ENCODE assay signal across 16 cellular contexts in the genomic region with DNA sequence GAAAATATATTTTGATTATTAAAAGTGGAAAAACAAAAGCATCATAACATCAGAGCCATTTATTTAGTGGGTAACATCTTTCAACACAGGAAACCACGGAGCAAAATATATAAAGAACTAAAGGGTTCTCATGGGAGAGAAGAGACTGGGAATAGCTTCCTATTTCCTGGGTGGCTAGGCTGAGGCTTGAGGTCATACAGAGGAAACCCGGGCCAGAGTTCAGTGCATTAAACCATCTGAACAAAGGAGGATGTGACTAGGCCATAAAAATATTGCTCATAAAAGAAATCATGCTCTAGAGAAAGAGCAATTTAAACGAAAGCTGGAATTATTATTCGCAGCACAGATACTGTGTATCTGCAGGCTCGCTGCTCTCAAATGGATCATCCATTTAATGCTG.
DNase-seq lines count a peak whose midpoint lies in the region; ATAC-seq and TF ChIP-seq lines count a peak whose summit lies in the region.
"Had no signal": no experiment of that assay in that cellular context is flagged by ENCODE, and none has a peak within 500 bp of the region (broad histone marks: within the 10 kb centered on the region; RNA-seq: fewer than 3 reads in every experiment).

No MANE protein-coding gene starts in this region.

- BruUV-seq in PC-3 (replicated peaks; lab: Mats Ljungman, UMichigan), result no TSS peak

- H3K36me3 ChIP-seq in BLaER1 (0 out of 2 replicates have a peak, but pooled peaks cover 25% of the 10 kb centered on the region), PC-3 (ENCODE audit: low read depth, low read length) (no peaks in the 10 kb centered on the region), mucosa of descending colon (ENCODE audit: low read depth) (no peaks in the 10 kb centered on the region)

- no peaks in the 10 kb centered on the region for H3K9me3 ChIP-seq in BLaER1
- no peaks in the 10 kb centered on the region for H3K9me3 ChIP-seq in PC-3 (ENCODE audit: low read length)
- no peaks in the 10 kb centered on the region for H3K9me3 ChIP-seq in mucosa of descending colon

- H3K4me3 ChIP-seq in BLaER1 (no peak overlapping the region), PC-3 (ENCODE audit: low read length) (no peak overlapping the region), mucosa of descending colon (no peak overlapping the region)
- H3K4me3 ChIP-seq: GM23248 had no signal

- H3K4me1 ChIP-seq in BLaER1, result peaks cover 91% of the 10 kb centered on the region
- H3K4me1 ChIP-seq in PC-3 (ENCODE audit: insufficient read depth, low read length), result peaks cover 12% of the 10 kb centered on the region; the same call in 1 of the 2 replicates
- H3K4me1 ChIP-seq in mucosa of descending colon (ENCODE audit: low read depth), result no peaks in the 10 kb centered on the region

- TF ChIP-seq CTCF in PC-3 (conservative IDR thresholded peaks at IDR 0.05; ENCODE audit: low read depth, low read length) (no peak), mucosa of descending colon (IDR thresholded peaks at IDR 0.05) (no peak)

- POLR2A ChIA-PET in PC-3 (lab: Charles Lee; ENCODE audit: unreplicated experiment), result no interaction called here

- H4K20me1 ChIP-seq in BLaER1 (peaks cover 95% of the 10 kb centered on the region), PC-3 (ENCODE audit: low read length) (no peaks in the 10 kb centered on the region)

- H3K79me2 ChIP-seq in PC-3 (ENCODE audit: low read length), result no peaks in the 10 kb centered on the region

- H3K9me2 ChIP-seq in PC-3 (replicated peaks; ENCODE audit: low read length), result no peaks in the 10 kb centered on the region

- no peak overlapping the region for H2AFZ ChIP-seq in PC-3 (ENCODE audit: low read length)
- H2AFZ ChIP-seq: GM23248 had no signal

- H3K9ac ChIP-seq in BLaER1 (peak overlapping the region; percentile 30; the same call in 1 of the 2 replicates), PC-3 (ENCODE audit: low read length) (no peak overlapping the region)
- H3K9ac ChIP-seq: GM23248 had no signal

- H3K27ac ChIP-seq in BLaER1 (0 out of 2 replicates have a peak overlapping the region, but pooled peaks have one; percentile 51), PC-3 (ENCODE audit: low read length) (no peak overlapping the region)
- H3K27ac ChIP-seq: 22Rv1, GM23248 had no signal

- H3K4me2 ChIP-seq in BLaER1 (peak overlapping the region; percentile 75), PC-3 (ENCODE audit: low read length) (no peak overlapping the region)

- ATAC-seq in Right ventricle myocardium superior (ENCODE audit: poor library complexity) (peak; percentile 45), Right ventricle myocardium inferior (no peak), PC-3 (peak; percentile 42; the same call in 1 of the 2 replicates), mucosa of descending colon (peak; percentile 87), HG02588 (IDR thresholded peaks at IDR 0.05; ENCODE audit: unreplicated experiment) (no peak)
- ATAC-seq: HCT116, HepG2 had no signal

- CTCF ChIA-PET in PC-3 (lab: Charles Lee), result no interaction called here

- DNase-seq in Right ventricle myocardium superior (no peak), Right ventricle myocardium inferior (ENCODE audit: missing footprints) (no peak), PC-3 (peak; percentile 4), mucosa of descending colon (peak in 1 of 3 donors; percentile 30), HPDE6-E6E7 (ENCODE audit: extremely low spot score) (no peak), NCI-H2029 (lab: John Stamatoyannopoulos, UW) (no peak)
- DNase-seq: C1 segment of cervical spinal cord; Calu3; CD4-positive, alpha-beta T cell; DMS79; GM23248 had no signal

- intact Hi-C loops in Right ventricle myocardium superior (cut with DNase I), result no loop called here
- intact Hi-C loops in Right ventricle myocardium inferior (cut with DNase I), result no loop called here
- intact Hi-C loops in PC-3 (cut with micrococcal nuclease), result no loop called here
- intact Hi-C loops in mucosa of descending colon (cut with DNase I, micrococcal nuclease), result no loop called here

- no peaks in the 10 kb centered on the region for H3F3A ChIP-seq in PC-3 (ENCODE audit: low read length, unreplicated experiment)

- H3K27me3 ChIP-seq in BLaER1, result no peaks in the 10 kb centered on the region
- no peaks in the 10 kb centered on the region for H3K27me3 ChIP-seq in PC-3 (ENCODE audit: low read length)

Comparison
In these comparisons a context has a peak if more than half of its experiments do, and no peak if none do; other contexts are left out.
1. ATAC-seq: peak in Right ventricle myocardium superior (single experiment), PC-3 (single experiment) and mucosa of descending colon (single experiment); none in Right ventricle myocardium inferior (single experiment) and HG02588 (single experiment).